8 cellular contexts compared by ENCODE assay signal in the genomic region with DNA sequence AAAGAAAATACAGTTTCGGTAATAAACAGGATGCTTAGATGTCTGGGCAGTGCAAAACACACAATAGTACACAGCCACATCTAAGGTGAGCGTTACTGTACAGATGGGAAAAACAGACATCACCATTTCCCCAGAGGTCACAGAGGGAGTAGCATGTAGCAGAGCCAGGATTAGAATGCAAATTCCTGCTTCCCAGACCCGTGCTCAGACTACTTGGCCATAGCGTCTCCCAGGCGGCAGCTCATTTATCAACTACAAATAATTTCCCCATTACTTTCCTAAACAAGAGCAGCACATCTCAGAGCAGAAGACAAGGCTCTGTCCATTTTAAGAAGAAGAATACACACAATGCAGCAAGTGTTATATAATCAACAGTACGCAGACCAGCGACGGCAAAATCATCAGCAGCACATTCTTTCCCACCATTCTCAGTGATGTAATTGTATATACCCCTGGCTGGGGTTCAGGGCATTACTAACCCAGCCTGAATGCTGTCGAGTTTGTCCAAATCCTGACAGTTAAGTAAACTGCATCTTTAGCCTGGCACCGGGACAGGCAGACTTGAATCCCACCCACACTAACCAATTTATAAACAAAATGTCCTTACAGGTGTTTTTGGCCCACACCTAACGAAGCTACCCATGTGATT.
DNase-seq lines count a peak whose midpoint lies in the region; ATAC-seq, FAIRE-seq and TF ChIP-seq lines count a peak whose summit lies in the region.

No MANE protein-coding gene starts in this region.

- H3K4me2 ChIP-seq in K562 (ENCODE audit: insufficient read depth, low read length) (no peak overlapping the region), PC-3 (ENCODE audit: low read length) (no peak overlapping the region), OCI-LY7 (ENCODE audit: low read length) (no peak overlapping the region)

- no peak for TF ChIP-seq RAD21 in K562 (CRISPR knock-in tag; conservative IDR thresholded peaks at IDR 0.05 in 1 of 2, IDR thresholded peaks at IDR 0.05 in 1 of 2)

- TF ChIP-seq EP300 in K562 (IDR thresholded peaks at IDR 0.05; ENCODE audit: low read length) = no peak

- no peaks in the 10 kb centered on the region for H4K20me1 ChIP-seq in K562 (replicated peaks; ENCODE audit: control insufficient read depth, insufficient read depth, low read length)
- H4K20me1 ChIP-seq in PC-3 (ENCODE audit: low read length) = no peaks in the 10 kb centered on the region
- H4K20me1 ChIP-seq in OCI-LY7 (ENCODE audit: insufficient read depth, low read length) = no peaks in the 10 kb centered on the region

- H3K4me3 ChIP-seq in breast epithelium = no peak overlapping the region
- no peak overlapping the region for H3K4me3 ChIP-seq in K562
- H3K4me3 ChIP-seq in left lung = no peak overlapping the region
- no peak overlapping the region for H3K4me3 ChIP-seq in PC-3 (ENCODE audit: low read length)
- H3K4me3 ChIP-seq in OCI-LY7 (ENCODE audit: low read depth, low read length, poor library complexity, severe bottlenecking) = no peak overlapping the region

- no TSS peak for BruUV-seq in K562 (replicated peaks; lab: Mats Ljungman, UMichigan)
- no TSS peak for BruUV-seq in PC-3 (replicated peaks; lab: Mats Ljungman, UMichigan)
- no TSS peak for BruUV-seq in OCI-LY7 (replicated peaks; lab: Mats Ljungman, UMichigan)

- H3K9me2 ChIP-seq in PC-3 (replicated peaks; ENCODE audit: low read length) (no peaks in the 10 kb centered on the region), OCI-LY7 (ENCODE audit: insufficient read depth, low read length) (no peaks in the 10 kb centered on the region)

- TF ChIP-seq CTCF in breast epithelium (IDR thresholded peaks at IDR 0.05) = peak in 1 of 3 donors; percentile 28
- TF ChIP-seq CTCF in K562 (IDR thresholded peaks at IDR 0.05 in 2 of 3, conservative IDR thresholded peaks at IDR 0.05 in 1 of 3; ENCODE audit: insufficient read depth in 2 of 3, low read depth in 1 of 3, low read length in 3 of 3) = no peak
- TF ChIP-seq CTCF in left lung (IDR thresholded peaks at IDR 0.05) = peak in 1 of 2 donors; percentile 16
- TF ChIP-seq CTCF in PC-3 (conservative IDR thresholded peaks at IDR 0.05; ENCODE audit: low read depth, low read length) = no peak
- TF ChIP-seq CTCF in OCI-LY7 (conservative IDR thresholded peaks at IDR 0.05; ENCODE audit: low read length) = no peak

- H3K79me2 ChIP-seq in K562 (ENCODE audit: control insufficient read depth, insufficient read depth, low read length) (peaks cover 32% of the 10 kb centered on the region), PC-3 (ENCODE audit: low read length) (no peaks in the 10 kb centered on the region), OCI-LY7 (ENCODE audit: insufficient read depth, low read depth, low read length) (no peaks in the 10 kb centered on the region)

- H3K9ac ChIP-seq in K562 (ENCODE audit: insufficient read depth in 1 of 2, low read depth in 2 of 2, low read length in 2 of 2) (no peak overlapping the region), PC-3 (ENCODE audit: low read length) (no peak overlapping the region)

- no peaks in the 10 kb centered on the region for H3K4me1 ChIP-seq in breast epithelium
- H3K4me1 ChIP-seq in K562 (replicated peaks in 1 of 2; ENCODE audit: control insufficient read depth in 2 of 2, insufficient read depth in 2 of 2, low read length in 2 of 2) = peaks cover 3 to 5% of the 10 kb centered on the region in 2 experiments; a peak in 2 of 5 replicates
- peaks cover 6 to 8% of the 10 kb centered on the region in 2 donors for H3K4me1 ChIP-seq in left lung
- no peaks in the 10 kb centered on the region for H3K4me1 ChIP-seq in PC-3 (ENCODE audit: insufficient read depth, low read length)
- H3K4me1 ChIP-seq in OCI-LY7 (ENCODE audit: insufficient read depth, low read length, poor library complexity, severe bottlenecking) = no peaks in the 10 kb centered on the region

- intact Hi-C loops in breast epithelium (cut with DNase I; ENCODE audit: low total_unique reads) = no loop called here
- intact Hi-C loops in K562 (cut with micrococcal nuclease) = no loop called here
- intact Hi-C loops in left lung (cut with DNase I) = no loop called here
- intact Hi-C loops in PC-3 (cut with micrococcal nuclease) = no loop called here
- intact Hi-C loops in OCI-LY7 (cut with micrococcal nuclease; ENCODE audit: unreplicated experiment) = no loop called here

- FAIRE-seq in K562 (lab: Jason Lieb, UNC) = no peak

- no peaks in the 10 kb centered on the region for H3F3A ChIP-seq in PC-3 (ENCODE audit: low read length, unreplicated experiment)

- ATAC-seq in K562 = peak; percentile 69
- peak; percentile 75 for ATAC-seq in left lung
- no peak; the same call in 1 of the 2 replicates for ATAC-seq in PC-3
- no peak for ATAC-seq in GM21825 (IDR thresholded peaks at IDR 0.05; ENCODE audit: unreplicated experiment)

- DNase-seq in T47D (ENCODE audit: low read depth in 1 of 2, low spot score in 1 of 2) (peak; percentile 6 to 9), breast epithelium (ENCODE audit: low spot score in 2 of 2) (no peak), K562 (ENCODE audit: extremely low read depth in 1 of 4, low spot score in 3 of 4) (peak in 2 of 4 experiments; percentile 28 to 41), left lung (no peak), PC-3 (no peak), OCI-LY7 (ENCODE audit: low spot score) (no peak), hippocampal formation (lab: John Stamatoyannopoulos, UW) (no peak)

- WGBS in K562 (ENCODE audit: insufficient coverage, low coverage, missing lambda C conversion rate) = 83% methylated on average over 11 of the region's 11 CpGs

- TF ChIP-seq POLR2A in breast epithelium (IDR thresholded peaks at IDR 0.05) = no peak
- TF ChIP-seq POLR2A in K562 (conservative IDR thresholded peaks at IDR 0.05) = no peak

- no peaks in the 10 kb centered on the region for H3K27me3 ChIP-seq in breast epithelium
- no peaks in the 10 kb centered on the region for H3K27me3 ChIP-seq in K562 (ENCODE audit: control insufficient read depth in 2 of 2, insufficient read depth in 2 of 2, low read length in 2 of 2)
- no peaks in the 10 kb centered on the region for H3K27me3 ChIP-seq in left lung
- H3K27me3 ChIP-seq in PC-3 (ENCODE audit: low read length) = no peaks in the 10 kb centered on the region

- POLR2A ChIA-PET in K562 (lab: Yijun Ruan, JAX) (no interaction called here), PC-3 (lab: Charles Lee; ENCODE audit: unreplicated experiment) (no interaction called here), OCI-LY7 (lab: Charles Lee) (interaction anchor here (0.7 kb wide), 1 partner anchor 73 kb away, joined by 4 read pairs; no protein-coding TSS in a partner anchor)

- no peaks in the 10 kb centered on the region for H3K36me3 ChIP-seq in breast epithelium
- H3K36me3 ChIP-seq in K562 (ENCODE audit: control insufficient read depth, insufficient read depth, low read length) = peaks cover 16% of the 10 kb centered on the region; the same call in 1 of the 3 replicates
- H3K36me3 ChIP-seq in left lung = no peaks in the 10 kb centered on the region
- H3K36me3 ChIP-seq in PC-3 (ENCODE audit: low read depth, low read length) = no peaks in the 10 kb centered on the region
- H3K36me3 ChIP-seq in OCI-LY7 (ENCODE audit: insufficient read depth, low read length) = no peaks in the 10 kb centered on the region

- no peaks in the 10 kb centered on the region for H3K9me3 ChIP-seq in breast epithelium
- no peaks in the 10 kb centered on the region for H3K9me3 ChIP-seq in K562 (replicated peaks; ENCODE audit: control insufficient read depth, insufficient read depth, low read depth, low read length)
- H3K9me3 ChIP-seq in left lung = no peaks in the 10 kb centered on the region
- no peaks in the 10 kb centered on the region for H3K9me3 ChIP-seq in PC-3 (ENCODE audit: low read length)
- H3K9me3 ChIP-seq in OCI-LY7 (ENCODE audit: low read length) = no peaks in the 10 kb centered on the region

- CTCF ChIA-PET in K562 (lab: Yijun Ruan, JAX; ENCODE audit: low intra/inter-chr PET ratio) = no interaction called here
- CTCF ChIA-PET in PC-3 (lab: Charles Lee) = no interaction called here
- CTCF ChIA-PET in OCI-LY7 (lab: Charles Lee; ENCODE audit: unreplicated experiment) = no interaction called here

- H3K9me1 ChIP-seq in K562 (ENCODE audit: control insufficient read depth, insufficient read depth, low read length) = peaks cover 3% of the 10 kb centered on the region

- in situ Hi-C loops in T47D (cut with HindIII; ENCODE audit: low pct_unique_long_range_greater_than_20kb, low sequenced_read_pairs) = no loop called here
- in situ Hi-C loops in K562 (cut with MboI) = no loop called here

- H2AFZ ChIP-seq in K562 (ENCODE audit: low read depth, low read length) (no peak overlapping the region), PC-3 (ENCODE audit: low read length) (no peak overlapping the region), OCI-LY7 (ENCODE audit: low read length) (no peak overlapping the region)

- peak overlapping the region in 1 of 2 donors; percentile 39 for H3K27ac ChIP-seq in breast epithelium
- H3K27ac ChIP-seq in K562 (ENCODE audit: extremely low read depth, low read depth, low read length) = no peak overlapping the region
- no peak overlapping the region for H3K27ac ChIP-seq in left lung
- H3K27ac ChIP-seq in PC-3 (ENCODE audit: low read length) = no peak overlapping the region
- no peak overlapping the region for H3K27ac ChIP-seq in OCI-LY7 (ENCODE audit: low read depth, low read length, poor library complexity, severe bottlenecking)

TF ChIP-seq in K562, 482 proteins besides CTCF, POLR2A, EP300 and RAD21 (continues in another document):
- TF ChIP-seq HOXB6 (CRISPR knock-in tag; IDR thresholded peaks at IDR 0.05; ENCODE audit: borderline replicate concordance) = no peak
- TF ChIP-seq U2AF2 (optimal IDR thresholded peaks at IDR 0.05; ENCODE audit: low read depth, low read length) = no peak
- no peak for TF ChIP-seq ELF4 (CRISPR knock-in tag; IDR thresholded peaks at IDR 0.05)
- TF ChIP-seq ATF7 (IDR thresholded peaks at IDR 0.05) = no peak
- no peak for TF ChIP-seq ASH1L (IDR thresholded peaks at IDR 0.05; ENCODE audit: borderline replicate concordance, low read depth, partially characterized antibody)
- TF ChIP-seq SMAD4 (CRISPR knock-in tag; conservative IDR thresholded peaks at IDR 0.05) = no peak
- no peak for TF ChIP-seq NCOA2 (IDR thresholded peaks at IDR 0.05; ENCODE audit: partially characterized antibody in 2 of 2)
- no peak for TF ChIP-seq PHB (CRISPR knock-in tag; IDR thresholded peaks at IDR 0.05)
- TF ChIP-seq ILF3 (IDR thresholded peaks at IDR 0.05; ENCODE audit: borderline replicate concordance) = no peak
- TF ChIP-seq, protein P1, sequence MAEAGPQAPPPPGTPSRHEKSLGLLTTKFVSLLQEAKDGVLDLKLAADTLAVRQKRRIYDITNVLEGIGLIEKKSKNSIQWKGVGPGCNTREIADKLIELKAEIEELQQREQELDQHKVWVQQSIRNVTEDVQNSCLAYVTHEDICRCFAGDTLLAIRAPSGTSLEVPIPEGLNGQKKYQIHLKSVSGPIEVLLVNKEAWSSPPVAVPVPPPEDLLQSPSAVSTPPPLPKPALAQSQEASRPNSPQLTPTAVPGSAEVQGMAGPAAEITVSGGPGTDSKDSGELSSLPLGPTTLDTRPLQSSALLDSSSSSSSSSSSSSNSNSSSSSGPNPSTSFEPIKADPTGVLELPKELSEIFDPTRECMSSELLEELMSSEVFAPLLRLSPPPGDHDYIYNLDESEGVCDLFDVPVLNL (CRISPR knock-in tag; IDR thresholded peaks at IDR 0.05; ENCODE audit: low read depth) = no peak
- TF ChIP-seq POLR3A (IDR thresholded peaks at IDR 0.05; ENCODE audit: borderline replicate concordance, extremely low read depth, insufficient read depth, insufficient read length) = no peak

Comparison
In these comparisons a context has a peak if more than half of its experiments do, and no peak if none do; other contexts are left out.
1. DNase-seq: peak in T47D (2 of 2); none in breast epithelium (0 of 2), left lung (0 of 2), PC-3 (single experiment), OCI-LY7 (single experiment) and hippocampal formation (0 of 2).
2. ATAC-seq: peak in K562 (single experiment) and left lung (single experiment); none in PC-3 (single experiment) and GM21825 (single experiment).